In the genomic region with DNA sequence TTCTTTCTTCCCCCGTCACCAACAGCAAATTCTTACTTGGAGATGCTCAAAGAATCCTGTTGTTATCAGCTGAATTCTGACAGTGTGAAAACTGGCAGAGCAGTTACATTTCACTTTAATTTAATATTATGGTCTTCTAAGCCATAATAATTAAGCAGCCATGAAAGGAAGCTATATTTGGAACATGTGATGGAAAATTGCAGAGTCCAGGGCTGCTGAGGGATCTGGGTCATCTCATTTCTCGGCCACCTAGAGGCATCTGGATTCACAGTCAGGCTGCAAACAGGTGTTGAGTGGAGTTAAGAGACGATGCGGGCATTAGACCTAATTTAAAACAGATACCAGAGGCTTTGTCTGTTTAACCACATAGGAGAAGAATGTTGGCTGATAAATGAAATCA, we compare ENCODE assay signal across 20 cellular contexts. TPM values are rescaled to one million over a fixed set of nuclear protein-coding genes. Genes with fewer than 3 reads are reported as not detected.
"Had no signal": no experiment of that assay in that cellular context is flagged by ENCODE, and none has a peak within 500 bp of the region (broad histone marks: within the 10 kb centered on the region; RNA-seq: fewer than 3 reads in every experiment).

No MANE protein-coding gene starts in this region.

- DNase-seq: IMR-90; Kasumi-1; MM.1S; NCI-H1092 treated with DMSO at 0.1 percent for 48 hours; NCI-H1436; NCI-H187; NCI-H2029; NCI-H2081 treated with DMSO at 0.1 percent for 48 hours; NCI-H2171; NCI-H526 treated with DMSO at 0.1 percent for 48 hours; NCI-H748 treated with DMSO at 0.1 percent for 48 hours; NK-92 treated with Interleukin-12 subunit alpha and Interleukin-12 subunit beta, amount 100 ng/mL, for 24 hours; PC-3; SHP77; SW 1271 had no signal

- ATAC-seq: HepG2, Panc1, PC-3 had no signal

- H3K27ac ChIP-seq: KMS-11, RWPE1 had no signal

RNA-seq across cellular contexts. Expression of a gene that starts 38.4 kb away (rescaled TPM):
- total RNA-seq: OCI-LY7 had no signal
